12 cellular contexts compared by ENCODE assay signal in the genomic region with DNA sequence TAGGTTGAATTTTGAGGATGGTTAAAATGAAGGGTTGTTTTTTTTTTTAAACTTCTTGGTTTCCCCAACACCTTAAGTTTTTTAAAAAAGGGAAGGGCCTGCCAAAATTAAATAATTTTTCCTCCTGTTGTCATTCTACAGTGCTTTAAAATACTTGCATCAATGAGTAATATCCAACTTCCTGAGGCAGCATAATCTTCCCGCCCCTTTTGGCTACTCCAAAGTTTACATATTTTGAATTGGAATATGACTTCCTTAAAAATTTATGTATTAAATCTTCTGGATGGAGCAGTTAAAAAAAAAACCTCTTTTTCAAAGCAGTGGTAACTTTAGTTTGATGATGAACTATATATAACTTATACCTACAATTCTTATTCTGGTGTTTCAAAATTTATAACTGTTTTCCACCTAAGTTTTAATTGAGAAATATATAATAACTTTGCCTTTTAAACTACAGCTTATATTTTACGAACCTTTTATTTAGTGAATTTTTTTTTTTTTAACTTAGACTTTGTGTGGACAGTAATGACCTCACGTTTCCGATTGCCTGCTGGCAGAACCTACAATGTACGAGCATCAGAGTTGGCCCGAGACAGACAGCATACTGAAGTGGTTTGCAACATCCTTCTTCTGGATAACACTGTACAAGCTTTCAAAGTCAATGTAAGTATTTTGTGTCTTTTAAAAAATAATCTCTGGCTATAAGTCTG. TPM values are rescaled to one million over a fixed set of nuclear protein-coding genes. Genes with fewer than 3 reads are reported as not detected.
DNase-seq lines count a peak whose midpoint lies in the region; ATAC-seq and TF ChIP-seq lines count a peak whose summit lies in the region.
"Had no signal": no experiment of that assay in that cellular context is flagged by ENCODE, and none has a peak within 500 bp of the region (broad histone marks: within the 10 kb centered on the region; RNA-seq: fewer than 3 reads in every experiment).

No MANE protein-coding gene starts in this region.

- no peaks in the 10 kb centered on the region for H3K9me3 ChIP-seq in muscle layer of duodenum (ENCODE audit: control insufficient read depth in 1 of 2, low read length in 2 of 2)

- no peaks in the 10 kb centered on the region for H3K27me3 ChIP-seq in muscle layer of duodenum (ENCODE audit: low read depth, low read length)

- no peak overlapping the region for H3K27ac Mint-ChIP-seq in nephron progenitor cell

- H3K4me1 ChIP-seq in muscle layer of duodenum (ENCODE audit: control insufficient read depth in 1 of 2, insufficient read depth in 2 of 2, low read length in 2 of 2): peaks cover 4 to 10% of the 10 kb centered on the region in 2 donors

- ATAC-seq in activated T-cell treated with anti-CD3 and anti-CD28 coated beads, Interleukin-2, amount 50 U/mL, for 4 hours: no peak
- ATAC-seq: T-cell had no signal

- H3K4me1 Mint-ChIP-seq in nephron progenitor cell: no peaks in the 10 kb centered on the region
- peaks cover 37% of the 10 kb centered on the region for H3K4me1 Mint-ChIP-seq in activated T-cell treated with anti-CD3 and anti-CD28 coated beads, Interleukin-2, amount 50 U/mL, for 4 hours (ENCODE audit: low read depth)

- H3K4me3 Mint-ChIP-seq in nephron progenitor cell: no peak overlapping the region
- no peak overlapping the region for H3K4me3 Mint-ChIP-seq in activated T-cell treated with anti-CD3 and anti-CD28 coated beads, Interleukin-2, amount 50 U/mL, for 4 hours
- H3K4me3 Mint-ChIP-seq: T-cell had no signal

- peaks cover 0 to 3% of the 10 kb centered on the region in 2 donors for H3K36me3 ChIP-seq in muscle layer of duodenum (ENCODE audit: control insufficient read depth in 1 of 2, insufficient read depth in 2 of 2, low read length in 2 of 2)

- no peak for TF ChIP-seq CTCF in nephron progenitor cell (IDR thresholded peaks at IDR 0.05)

- no peak overlapping the region for H3K4me3 ChIP-seq in muscle layer of duodenum (ENCODE audit: low read depth in 1 of 2, low read length in 2 of 2)

- H3K36me3 Mint-ChIP-seq in nephron progenitor cell (ENCODE audit: low read depth): peaks cover 44% of the 10 kb centered on the region
- peaks cover 28% of the 10 kb centered on the region for H3K36me3 Mint-ChIP-seq in activated T-cell treated with anti-CD3 and anti-CD28 coated beads, Interleukin-2, amount 50 U/mL, for 4 hours (ENCODE audit: insufficient read depth)

- H3K9me3 Mint-ChIP-seq in nephron progenitor cell: peaks cover 29% of the 10 kb centered on the region
- H3K9me3 Mint-ChIP-seq in activated T-cell treated with anti-CD3 and anti-CD28 coated beads, Interleukin-2, amount 50 U/mL, for 4 hours: no peaks in the 10 kb centered on the region

- DNase-seq in DMS53 treated with DMSO at 0.1 percent for 48 hours (lab: John Stamatoyannopoulos, UW; ENCODE audit: unreplicated experiment) (peak; percentile 45), NCI-H446 treated with DMSO at 0.1 percent for 48 hours (lab: John Stamatoyannopoulos, UW) (peak; percentile 46), dedifferentiated amniotic fluid mesenchymal stem cell (ENCODE audit: extremely low spot score) (peak; percentile 58), nephron progenitor cell (no peak), glomerular visceral epithelial cell (ENCODE audit: extremely low spot score) (no peak)
- DNase-seq in activated CD4-positive, alpha-beta T cell treated with anti-CD3 and anti-CD28 coated beads, Interleukin-2, amount 50 U/mL, for 1 hour: no peak
- DNase-seq in activated T-cell treated with anti-CD3 and anti-CD28 coated beads, Interleukin-2, amount 50 U/mL, for 4 hours: no peak
- DNase-seq: DND-41, NCI-H2081 treated with DMSO at 0.1 percent for 48 hours, nucleus accumbens, T-cell had no signal

- peak overlapping the region; percentile 0 for H3K27ac ChIP-seq in muscle layer of duodenum (ENCODE audit: low read length)

- H3K27me3 Mint-ChIP-seq in nephron progenitor cell (ENCODE audit: low read depth, poor library complexity): peaks cover 3% of the 10 kb centered on the region
- no peaks in the 10 kb centered on the region for H3K27me3 Mint-ChIP-seq in activated T-cell treated with anti-CD3 and anti-CD28 coated beads, Interleukin-2, amount 50 U/mL, for 4 hours (ENCODE audit: low read depth)
- H3K27me3 Mint-ChIP-seq: T-cell had no signal

RNA-seq across cellular contexts. Expression of gene PTPN4, which starts 49.8 kb away (rescaled TPM):
- 10 to 100 TPM; 19.3 to 20.4 (median 19.3) TPM for total RNA-seq in activated T-cell treated with anti-CD3 and anti-CD28 coated beads, Interleukin-2, amount 50 U/mL, for 4 hours

Comparison
In these comparisons a context has a peak if more than half of its experiments do, and no peak if none do; other contexts are left out.
1. DNase-seq: peak in DMS53 treated with DMSO at 0.1 percent for 48 hours (single experiment), NCI-H446 treated with DMSO at 0.1 percent for 48 hours (single experiment) and dedifferentiated amniotic fluid mesenchymal stem cell (single experiment); none in activated CD4-positive, alpha-beta T cell treated with anti-CD3 and anti-CD28 coated beads, Interleukin-2, amount 50 U/mL, for 1 hour (single experiment), nephron progenitor cell (single experiment), activated T-cell treated with anti-CD3 and anti-CD28 coated beads, Interleukin-2, amount 50 U/mL, for 4 hours (single experiment) and glomerular visceral epithelial cell (single experiment).